Comparison of ENCODE assay signal across 8 cellular contexts in genomic region chr6:105993769-105994521, GRCh38.
DNase-seq lines count a peak whose midpoint lies in the region; ATAC-seq and TF ChIP-seq lines count a peak whose summit lies in the region.

No MANE protein-coding gene starts in this region.

- peaks cover 0 to 25% of the 10 kb centered on the region in 2 donors for H3K4me1 ChIP-seq in muscle layer of duodenum (ENCODE audit: control insufficient read depth in 1 of 2, insufficient read depth in 2 of 2, low read length in 2 of 2)

- TF ChIP-seq CTCF in AG04450 (IDR thresholded peaks at IDR 0.05; ENCODE audit: low read depth, low read length), result no peak
- TF ChIP-seq CTCF in type B pancreatic cell (conservative IDR thresholded peaks at IDR 0.05), result no peak

- H3K36me3 ChIP-seq in muscle layer of duodenum (ENCODE audit: control insufficient read depth in 1 of 2, insufficient read depth in 2 of 2, low read length in 2 of 2), result no peaks in the 10 kb centered on the region

- H3K27me3 ChIP-seq in AG04450 (ENCODE audit: control insufficient read depth, insufficient read depth, low read length) (no peaks in the 10 kb centered on the region), muscle layer of duodenum (ENCODE audit: low read depth, low read length) (peaks cover 27% of the 10 kb centered on the region)

- H3K4me3 ChIP-seq in AG04450 (ENCODE audit: low read depth, low read length) (peak overlapping the region; percentile 70), muscle layer of duodenum (ENCODE audit: low read depth in 1 of 2, low read length in 2 of 2) (peak overlapping the region; percentile 56 to 76)

- peak overlapping the region; percentile 81 for H3K4me3 Mint-ChIP-seq in activated CD4-positive, alpha-beta T cell treated with anti-CD3 and anti-CD28 coated beads, Interleukin-2, amount 10 ng/mL, durations not matched to agents 7 days and 5 days
- H3K4me3 Mint-ChIP-seq in effector memory CD8-positive, alpha-beta T cell, result peak overlapping the region; percentile 86 to 93
- peak overlapping the region; percentile 92 for H3K4me3 Mint-ChIP-seq in type B pancreatic cell

- H3K9me3 Mint-ChIP-seq in activated CD4-positive, alpha-beta T cell treated with anti-CD3 and anti-CD28 coated beads, Interleukin-2, amount 10 ng/mL, durations not matched to agents 7 days and 5 days, result no peaks in the 10 kb centered on the region
- no peaks in the 10 kb centered on the region for H3K9me3 Mint-ChIP-seq in effector memory CD8-positive, alpha-beta T cell
- H3K9me3 Mint-ChIP-seq in type B pancreatic cell, result no peaks in the 10 kb centered on the region

- H3K27ac Mint-ChIP-seq in activated CD4-positive, alpha-beta T cell treated with anti-CD3 and anti-CD28 coated beads, Interleukin-2, amount 10 ng/mL, durations not matched to agents 7 days and 5 days, result peak overlapping the region; percentile 96
- peak overlapping the region; percentile 88 to 90 for H3K27ac Mint-ChIP-seq in effector memory CD8-positive, alpha-beta T cell
- peak overlapping the region; percentile 54 for H3K27ac Mint-ChIP-seq in type B pancreatic cell

- H3K9me3 ChIP-seq in AG04450 (ENCODE audit: control insufficient read depth, insufficient read depth, low read length) (no peaks in the 10 kb centered on the region), muscle layer of duodenum (ENCODE audit: control insufficient read depth in 1 of 2, low read length in 2 of 2) (no peaks in the 10 kb centered on the region)

- POLR2A ChIA-PET in AG04450 (lab: Yijun Ruan, JAX), result interaction anchor here (0.8 to 2.2 kb wide), 5 partner anchors 13 to 505 kb away, joined by 3 to 7 read pairs (median 4); partner anchors contain the start of gene PRDM1
- POLR2A ChIA-PET in activated CD4-positive, alpha-beta T cell treated with anti-CD3 and anti-CD28 coated beads, Interleukin-2, amount 10 ng/mL, durations not matched to agents 7 days and 5 days (lab: Charles Lee), result interaction anchor here (0.5 to 1.4 kb wide), 2 partner anchors 105 to 255 kb away, joined by 3 to 4 read pairs; no protein-coding TSS in a partner anchor

- H3K36me3 Mint-ChIP-seq in activated CD4-positive, alpha-beta T cell treated with anti-CD3 and anti-CD28 coated beads, Interleukin-2, amount 10 ng/mL, durations not matched to agents 7 days and 5 days (ENCODE audit: low read depth), result peaks cover 2% of the 10 kb centered on the region
- H3K36me3 Mint-ChIP-seq in effector memory CD8-positive, alpha-beta T cell (ENCODE audit: insufficient read depth), result peaks cover 19% of the 10 kb centered on the region
- no peaks in the 10 kb centered on the region for H3K36me3 Mint-ChIP-seq in type B pancreatic cell

- peaks cover 47% of the 10 kb centered on the region for H3K4me1 Mint-ChIP-seq in activated CD4-positive, alpha-beta T cell treated with anti-CD3 and anti-CD28 coated beads, Interleukin-2, amount 10 ng/mL, durations not matched to agents 7 days and 5 days
- H3K4me1 Mint-ChIP-seq in effector memory CD8-positive, alpha-beta T cell (ENCODE audit: low read depth in 2 of 2), result peaks cover 17 to 22% of the 10 kb centered on the region in 2 donors
- H3K4me1 Mint-ChIP-seq in type B pancreatic cell (ENCODE audit: unreplicated experiment), result peaks cover 7% of the 10 kb centered on the region

- peak; percentile 17 for ATAC-seq in HG03432 (IDR thresholded peaks at IDR 0.05; ENCODE audit: unreplicated experiment)
- peak; percentile 66 for ATAC-seq in effector memory CD8-positive, alpha-beta T cell (replicated peaks)
- ATAC-seq in GM21737 (IDR thresholded peaks at IDR 0.05; ENCODE audit: unreplicated experiment), result no peak

- H3K27me3 Mint-ChIP-seq in activated CD4-positive, alpha-beta T cell treated with anti-CD3 and anti-CD28 coated beads, Interleukin-2, amount 10 ng/mL, durations not matched to agents 7 days and 5 days, result peaks cover 67% of the 10 kb centered on the region
- no peaks in the 10 kb centered on the region for H3K27me3 Mint-ChIP-seq in effector memory CD8-positive, alpha-beta T cell
- peaks cover 93% of the 10 kb centered on the region for H3K27me3 Mint-ChIP-seq in type B pancreatic cell

- DNase-seq in AG04450 (ENCODE audit: low read depth, low spot score) (no peak), type B pancreatic cell (ENCODE audit: extremely low spot score, unreplicated experiment) (no peak), NCI-H510A (lab: John Stamatoyannopoulos, UW) (no peak)
- peak; percentile 60 for DNase-seq in activated CD4-positive, alpha-beta T cell treated with anti-CD3 and anti-CD28 coated beads, Interleukin-2, amount 10 ng/mL, durations not matched to agents 7 days and 5 days
- DNase-seq in effector memory CD8-positive, alpha-beta T cell, result peak; percentile 43 to 54 (median 45)

- CTCF ChIA-PET in AG04450 (lab: Charles Lee), result interaction anchor here (0.6 to 5.9 kb wide), 7 partner anchors 15 to 562 kb away, joined by 3 to 42 read pairs (median 4); no protein-coding TSS in a partner anchor
- CTCF ChIA-PET in activated CD4-positive, alpha-beta T cell treated with anti-CD3 and anti-CD28 coated beads, Interleukin-2, amount 10 ng/mL, durations not matched to agents 7 days and 5 days (lab: Charles Lee), result interaction anchor here (0.6 to 5.5 kb wide), 17 partner anchors 7 to 356 kb away, joined by 3 to 37 read pairs (median 4); partner anchors contain the start of gene PRDM1

- peak overlapping the region; percentile 85 for H3K27ac ChIP-seq in AG04450 (ENCODE audit: low read depth, low read length)
- peak overlapping the region; percentile 70 for H3K27ac ChIP-seq in muscle layer of duodenum (ENCODE audit: low read length)

Comparison
In these comparisons a context has a peak if more than half of its experiments do, and no peak if none do; other contexts are left out.
1. DNase-seq: peak in activated CD4-positive, alpha-beta T cell treated with anti-CD3 and anti-CD28 coated beads, Interleukin-2, amount 10 ng/mL, durations not matched to agents 7 days and 5 days (single experiment) and effector memory CD8-positive, alpha-beta T cell (3 of 3); none in AG04450 (single experiment), type B pancreatic cell (single experiment) and NCI-H510A (single experiment).
2. Peak in every context shown above with its lines, with median percentiles within 50 percentile points of each other: H3K27ac Mint-ChIP-seq and H3K4me3 Mint-ChIP-seq.